In genomic region chr11:66332371-66333219, GRCh38 we compare ENCODE assay signal across 18 cellular contexts.
"Had no signal": no experiment of that assay in that cellular context is flagged by ENCODE, and none has a peak within 500 bp of the region (broad histone marks: within the 10 kb centered on the region; RNA-seq: fewer than 3 reads in every experiment).

No MANE protein-coding gene starts in this region.

- DNase-seq: activated CD4-positive, alpha-beta T cell treated with anti-CD3 and anti-CD28 coated beads for 1 hour; activated CD4-positive, alpha-beta T cell treated with anti-CD3 and anti-CD28 coated beads, Interleukin-2, amount 50 U/mL, for 48 hours; activated CD8-positive, alpha-beta memory T cell treated with anti-CD3 and anti-CD28 coated beads, Interleukin-2, amount 50 U/mL, for 4 hours; activated gamma-delta T cell treated with Interleukin-2 at 50 U/mL for 16 hours; activated T-cell treated with anti-CD3 and anti-CD28 coated beads, Interleukin-2, amount 50 U/mL, for 72 hours; effector memory CD8-positive, alpha-beta T cell; gastrocnemius medialis; hippocampal formation; natural killer cell; nucleus accumbens; stimulated activated CD4-positive, alpha-beta T cell treated with anti-CD3 and anti-CD28 coated beads, Interleukin-4, amount 100 ng/mL, for 1 hour; stimulated activated CD8-positive, alpha-beta memory T cell treated with anti-CD3 and anti-CD28 coated beads, Interleukin-4, amount 100 ng/mL, for 48 hours; stimulated activated naive CD8-positive, alpha-beta T cell treated with anti-CD3 and anti-CD28 coated beads, Interleukin-15, amount 100 ng/mL, for 72 hours; T-helper 9 cell had no signal

- H3K36me3 ChIP-seq: gastrocnemius medialis had no signal

- H3K9me3 Mint-ChIP-seq: activated T-cell treated with anti-CD3 and anti-CD28 coated beads, Interleukin-2, amount 50 U/mL, for 72 hours; central memory CD8-positive, alpha-beta T cell; effector memory CD8-positive, alpha-beta T cell; natural killer cell; stimulated activated naive CD8-positive, alpha-beta T cell treated with anti-CD3 and anti-CD28 coated beads, Interleukin-15, amount 100 ng/mL, for 72 hours had no signal

- H3K27me3 Mint-ChIP-seq: central memory CD8-positive, alpha-beta T cell; effector memory CD8-positive, alpha-beta T cell; stimulated activated naive CD8-positive, alpha-beta T cell treated with anti-CD3 and anti-CD28 coated beads, Interleukin-15, amount 100 ng/mL, for 72 hours had no signal

- FAIRE-seq: urothelium cell line had no signal

- H3K27ac ChIP-seq: epithelial cell of prostate, gastrocnemius medialis, psoas muscle had no signal

- H3K4me3 ChIP-seq: gastrocnemius medialis, psoas muscle had no signal

- H3K9me3 ChIP-seq: gastrocnemius medialis, psoas muscle had no signal

- H3K27me3 ChIP-seq: gastrocnemius medialis had no signal

- H3K36me3 Mint-ChIP-seq: natural killer cell had no signal

- H3K4me3 Mint-ChIP-seq: activated T-cell treated with anti-CD3 and anti-CD28 coated beads, Interleukin-2, amount 50 U/mL, for 72 hours; central memory CD8-positive, alpha-beta T cell; effector memory CD8-positive, alpha-beta T cell; natural killer cell; stimulated activated naive CD8-positive, alpha-beta T cell treated with anti-CD3 and anti-CD28 coated beads, Interleukin-15, amount 100 ng/mL, for 72 hours had no signal

- H3K27ac Mint-ChIP-seq: activated T-cell treated with anti-CD3 and anti-CD28 coated beads, Interleukin-2, amount 50 U/mL, for 72 hours; natural killer cell; stimulated activated naive CD8-positive, alpha-beta T cell treated with anti-CD3 and anti-CD28 coated beads, Interleukin-15, amount 100 ng/mL, for 72 hours had no signal
